ENCODE assay signal across 32 cellular contexts in genomic region chr1:116488052-116488451, GRCh38.
DNase-seq lines count a peak whose midpoint lies in the region; ATAC-seq and TF ChIP-seq lines count a peak whose summit lies in the region.
"Had no signal": no experiment of that assay in that cellular context is flagged by ENCODE, and none has a peak within 500 bp of the region (broad histone marks: within the 10 kb centered on the region; RNA-seq: fewer than 3 reads in every experiment).

No MANE protein-coding gene starts in this region.

- TF ChIP-seq CTCF in Calu3 (IDR thresholded peaks at IDR 0.05; ENCODE audit: unreplicated experiment) (no peak), PC-9 (conservative IDR thresholded peaks at IDR 0.05) (no peak), epithelial cell of esophagus (IDR thresholded peaks at IDR 0.05; ENCODE audit: insufficient read depth, low read depth, low read length, missing control alignments) (no peak), neural crest cell (conservative IDR thresholded peaks at IDR 0.05) (no peak), upper lobe of left lung (IDR thresholded peaks at IDR 0.05) (no peak)

- BruUV-seq in Calu3 (replicated peaks; lab: Mats Ljungman, UMichigan) = no TSS peak
- BruUV-seq in PC-9 (replicated peaks; lab: Mats Ljungman, UMichigan) = no TSS peak

- H3K4me3 Mint-ChIP-seq in Calu3 (ENCODE audit: low read depth, unreplicated experiment) (no peak overlapping the region), neural crest cell (peak overlapping the region; percentile 16)
- H3K4me3 Mint-ChIP-seq: activated T-helper 17 cell treated with anti-CD3 and anti-CD28 coated beads, Interleukin-2, amount 50 U/mL, for 72 hours; stimulated activated effector memory CD8-positive, alpha-beta T cell treated with anti-CD3 and anti-CD28 coated beads, Interleukin-12 subunit alpha, Interleukin-12 subunit beta, amount 100 ng/mL, for 72 hours had no signal

- no peaks in the 10 kb centered on the region for H3K27me3 ChIP-seq in PC-9 (ENCODE audit: insufficient read depth, low read depth)
- no peaks in the 10 kb centered on the region for H3K27me3 ChIP-seq in upper lobe of left lung
- H3K27me3 ChIP-seq: ascending aorta, spleen, suprapubic skin, vagina had no signal

- DNase-seq in Calu3 (no peak), PC-9 (peak; percentile 37 to 84), epithelial cell of esophagus (ENCODE audit: low read depth) (peak; percentile 64), neural crest cell (ENCODE audit: low read depth, low spot score) (no peak), upper lobe of left lung (no peak), iPS-NIHi11 (ENCODE audit: low spot score) (no peak), RPMI8226 (no peak)
- DNase-seq: ACHN; activated CD4-positive, alpha-beta T cell treated with anti-CD3 and anti-CD28 coated beads, Interleukin-2, amount 50 U/mL, for 48 hours; activated CD4-positive, CD25-positive, alpha-beta regulatory T cell; activated CD8-positive, alpha-beta memory T cell treated with anti-CD3 and anti-CD28 coated beads, Interleukin-2, amount 50 U/mL, for 4 hours; hippocampal formation; left ventricle myocardium superior; mucosa of descending colon; NCI-H1092 treated with DMSO at 0.1 percent for 48 hours; NCI-H187 treated with DMSO at 0.1 percent for 48 hours; NCI-H345; NCI-H82; spleen; stimulated activated CD4-positive, alpha-beta T cell treated with anti-CD3 and anti-CD28 coated beads, Interleukin-2, amount 100 ng/mL, for 48 hours; SW 1271 had no signal

- H2AFZ ChIP-seq in PC-9 = no peak overlapping the region

- H3K27ac ChIP-seq in PC-9 (peak overlapping the region; percentile 93), upper lobe of left lung (no peak overlapping the region)
- H3K27ac ChIP-seq: ascending aorta, C4-2B, HL-60, vagina had no signal

- peaks cover 46% of the 10 kb centered on the region for H3F3A ChIP-seq in PC-9 (ENCODE audit: insufficient read depth, low read depth)

- H3K27me3 Mint-ChIP-seq in Calu3 (ENCODE audit: unreplicated experiment) (no peaks in the 10 kb centered on the region), neural crest cell (ENCODE audit: low read depth) (no peaks in the 10 kb centered on the region)
- H3K27me3 Mint-ChIP-seq: activated T-helper 17 cell treated with anti-CD3 and anti-CD28 coated beads, Interleukin-2, amount 50 U/mL, for 72 hours had no signal

- no peaks in the 10 kb centered on the region for H3K9me2 ChIP-seq in PC-9 (ENCODE audit: insufficient read depth)

- TF ChIP-seq POLR2A in upper lobe of left lung (IDR thresholded peaks at IDR 0.05) = no peak

- peak overlapping the region; percentile 99 for H3K27ac Mint-ChIP-seq in Calu3 (ENCODE audit: unreplicated experiment)
- peak overlapping the region; percentile 95 for H3K27ac Mint-ChIP-seq in neural crest cell (ENCODE audit: unreplicated experiment)
- H3K27ac Mint-ChIP-seq: activated naive CD4-positive, alpha-beta T cell treated with anti-CD3 and anti-CD28 coated beads, Interleukin-2, amount 50 U/mL, for 72 hours; activated T-helper 17 cell treated with anti-CD3 and anti-CD28 coated beads, Interleukin-2, amount 50 U/mL, for 72 hours; stimulated activated effector memory CD8-positive, alpha-beta T cell treated with anti-CD3 and anti-CD28 coated beads, Interleukin-12 subunit alpha, Interleukin-12 subunit beta, amount 100 ng/mL, for 72 hours had no signal

- peaks cover 25% of the 10 kb centered on the region for H3K36me3 Mint-ChIP-seq in Calu3 (ENCODE audit: insufficient read depth, unreplicated experiment)
- H3K36me3 Mint-ChIP-seq in neural crest cell (ENCODE audit: low read depth) = no peaks in the 10 kb centered on the region
- H3K36me3 Mint-ChIP-seq: activated naive CD4-positive, alpha-beta T cell treated with anti-CD3 and anti-CD28 coated beads, Interleukin-2, amount 50 U/mL, for 72 hours; stimulated activated effector memory CD8-positive, alpha-beta T cell treated with anti-CD3 and anti-CD28 coated beads, Interleukin-12 subunit alpha, Interleukin-12 subunit beta, amount 100 ng/mL, for 72 hours had no signal

- H3K4me3 ChIP-seq in PC-9 = no peak overlapping the region
- no peak overlapping the region for H3K4me3 ChIP-seq in epithelial cell of esophagus (ENCODE audit: low read length)
- H3K4me3 ChIP-seq in upper lobe of left lung = no peak overlapping the region
- H3K4me3 ChIP-seq: ascending aorta, HAP-1, mucosa of descending colon, spleen, suprapubic skin, vagina had no signal

- no peaks in the 10 kb centered on the region for H3K79me2 ChIP-seq in PC-9 (ENCODE audit: low read depth)

- intact Hi-C loops in Calu3 (cut with micrococcal nuclease; ENCODE audit: unreplicated experiment) (loop anchor here (2.0 to 5.0 kb wide), 5 partner anchors 55 to 349 kb away; no protein-coding TSS in a partner anchor), PC-9 (cut with micrococcal nuclease; ENCODE audit: unreplicated experiment) (no loop called here)

- H4K20me1 ChIP-seq in PC-9 (ENCODE audit: insufficient read depth) = no peaks in the 10 kb centered on the region

- no peaks in the 10 kb centered on the region for H3K9me3 ChIP-seq in PC-9 (ENCODE audit: insufficient read depth, low read depth)
- H3K9me3 ChIP-seq in upper lobe of left lung = no peaks in the 10 kb centered on the region
- H3K9me3 ChIP-seq: ascending aorta, HAP-1, mucosa of descending colon, spleen, suprapubic skin, vagina had no signal

- peaks cover 75% of the 10 kb centered on the region for H3K4me1 ChIP-seq in PC-9 (replicated peaks; ENCODE audit: insufficient read depth)
- peaks cover 17 to 27% (median 20%) of the 10 kb centered on the region in 4 donors for H3K4me1 ChIP-seq in upper lobe of left lung

- H3K4me1 Mint-ChIP-seq in Calu3 (ENCODE audit: low read depth, unreplicated experiment) (peaks cover 54% of the 10 kb centered on the region), neural crest cell (peaks cover 54% of the 10 kb centered on the region)

- WGBS in upper lobe of left lung, 2 donors = 78 to 95% methylated on average over 4 of the region's 4 CpGs

- no peak for TF ChIP-seq EP300 in upper lobe of left lung (IDR thresholded peaks at IDR 0.05)

- H3K4me2 ChIP-seq in PC-9 = peak overlapping the region; percentile 55

- CTCF ChIA-PET in Calu3 (lab: Charles Lee) = interaction anchor here (0.7 to 0.9 kb wide), 2 partner anchors 81 to 220 kb away, joined by 3 to 6 read pairs; no protein-coding TSS in a partner anchor
- CTCF ChIA-PET in PC-9 (lab: Charles Lee) = interaction anchor here (0.8 kb wide), 1 partner anchor 349 kb away, joined by 3 read pairs; no protein-coding TSS in a partner anchor

- ATAC-seq in upper lobe of left lung (ENCODE audit: low FRiP score in 2 of 2) (no peak), HG03045 (IDR thresholded peaks at IDR 0.05; ENCODE audit: unreplicated experiment) (no peak)
- ATAC-seq: activated naive CD4-positive, alpha-beta T cell treated with anti-CD3 and anti-CD28 coated beads, Interleukin-2, amount 50 U/mL, for 72 hours; activated T-helper 17 cell treated with anti-CD3 and anti-CD28 coated beads, Interleukin-2, amount 50 U/mL, for 72 hours; left ventricle myocardium superior; mucosa of descending colon; Right ventricle myocardium inferior; stimulated activated effector memory CD8-positive, alpha-beta T cell treated with anti-CD3 and anti-CD28 coated beads, Interleukin-12 subunit alpha, Interleukin-12 subunit beta, amount 100 ng/mL, for 72 hours had no signal

- no peaks in the 10 kb centered on the region for H3K36me3 ChIP-seq in PC-9 (ENCODE audit: low read depth)
- H3K36me3 ChIP-seq in upper lobe of left lung = no peaks in the 10 kb centered on the region
- H3K36me3 ChIP-seq: ascending aorta, HAP-1, spleen, suprapubic skin, vagina had no signal

- POLR2A ChIA-PET in PC-9 (lab: Charles Lee; ENCODE audit: unreplicated experiment) = interaction anchor here (0.6 kb wide), 2 partner anchors 274 to 572 kb away, joined by 3 read pairs; partner anchors contain the start of gene TTF2

- H3K9me3 Mint-ChIP-seq in Calu3 (ENCODE audit: low read depth, unreplicated experiment) (no peaks in the 10 kb centered on the region), neural crest cell (no peaks in the 10 kb centered on the region)
- H3K9me3 Mint-ChIP-seq: activated naive CD4-positive, alpha-beta T cell treated with anti-CD3 and anti-CD28 coated beads, Interleukin-2, amount 50 U/mL, for 72 hours; activated T-helper 17 cell treated with anti-CD3 and anti-CD28 coated beads, Interleukin-2, amount 50 U/mL, for 72 hours; stimulated activated effector memory CD8-positive, alpha-beta T cell treated with anti-CD3 and anti-CD28 coated beads, Interleukin-12 subunit alpha, Interleukin-12 subunit beta, amount 100 ng/mL, for 72 hours had no signal

Comparison
In these comparisons a context has a peak if more than half of its experiments do, and no peak if none do; other contexts are left out.
1. DNase-seq: peak in PC-9 (2 of 2) and epithelial cell of esophagus (single experiment); none in Calu3 (single experiment), neural crest cell (single experiment), upper lobe of left lung (0 of 2), iPS-NIHi11 (single experiment) and RPMI8226 (single experiment).